ENCODE assay signal across 27 cellular contexts in the genomic region with DNA sequence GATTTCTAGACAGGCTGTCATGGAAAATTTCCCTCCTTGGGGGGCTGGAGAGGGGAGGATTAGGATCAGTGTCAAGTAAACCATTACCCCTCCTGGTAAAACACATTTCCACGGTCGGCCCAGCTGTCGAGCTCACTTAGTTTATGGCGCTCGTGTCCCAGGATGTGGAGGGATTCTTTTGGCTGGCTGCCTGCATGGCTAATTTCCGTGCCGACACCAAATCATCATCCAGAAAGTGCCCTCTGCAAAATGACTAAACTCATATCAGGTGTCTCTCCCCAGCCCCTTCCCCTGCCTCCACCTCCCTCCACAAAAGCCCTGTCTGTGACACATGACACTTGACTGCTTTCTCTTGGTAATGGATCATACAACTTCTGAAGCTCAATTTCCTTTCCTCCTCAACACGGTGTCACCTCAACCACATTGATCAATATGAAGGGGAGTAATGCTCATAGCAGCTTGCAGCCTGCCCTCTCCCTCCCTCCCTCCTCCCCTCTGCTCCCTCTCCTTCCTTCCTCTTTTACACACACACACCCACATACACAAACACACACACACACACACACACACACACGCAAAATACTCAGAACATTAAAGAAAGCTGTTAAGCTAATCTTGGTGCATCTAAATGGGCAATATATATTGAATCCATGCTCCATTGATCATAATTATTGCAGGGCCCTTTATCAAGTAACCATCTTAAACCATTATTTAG.
A peak's percentile ranks its signal among the peaks of the same experiment; 100 is the strongest.
DNase-seq lines count a peak whose midpoint lies in the region; FAIRE-seq and TF ChIP-seq lines count a peak whose summit lies in the region.
"Had no signal": no experiment of that assay in that cellular context is flagged by ENCODE, and none has a peak within 500 bp of the region (broad histone marks: within the 10 kb centered on the region; RNA-seq: fewer than 3 reads in every experiment).

No MANE protein-coding gene starts in this region.

- intact Hi-C loops in ascending aorta (cut with DNase I) (no loop called here), kidney (cut with DNase I) (no loop called here)

- H3K9me3 ChIP-seq in H1 (ENCODE audit: insufficient read depth in 2 of 2, low read depth in 1 of 2, low read length in 1 of 2) (no peaks in the 10 kb centered on the region), ascending aorta (peaks cover 0 to 3% of the 10 kb centered on the region in 2 donors), kidney (ENCODE audit: control insufficient read depth in 1 of 2, low read length in 2 of 2) (peaks cover 0 to 4% of the 10 kb centered on the region in 2 donors)
- H3K9me3 ChIP-seq: ovary, right atrium auricular region, thyroid gland had no signal

- no peak overlapping the region for H3K18ac ChIP-seq in H1 (ENCODE audit: extremely low read depth, low read length)

- H4K91ac ChIP-seq in H1 (replicated peaks; ENCODE audit: insufficient read length, low read length) = no peak overlapping the region

- H3K4me3 ChIP-seq in H1 (ENCODE audit: extremely low read depth in 1 of 4, insufficient read depth in 2 of 4, low read depth in 3 of 4, low read length in 4 of 4) = no peak overlapping the region
- no peak overlapping the region for H3K4me3 ChIP-seq in ascending aorta
- H3K4me3 ChIP-seq in kidney (ENCODE audit: low read length in 2 of 2) = no peak overlapping the region
- H3K4me3 ChIP-seq: breast epithelium, coronary artery, left lung, ovary, right atrium auricular region, thyroid gland had no signal

- H3K4ac ChIP-seq in H1 (replicated peaks; ENCODE audit: insufficient read length, low read depth, low read length) = no peak overlapping the region

- H4K5ac ChIP-seq in H1 (ENCODE audit: insufficient read length, low read depth, low read length) = no peak overlapping the region

- CTCF ChIA-PET in H1 (lab: Charles Lee; ENCODE audit: partially characterized antibody) = interaction anchor here (0.6 to 8.4 kb wide), 9 partner anchors 12 to 126 kb away, joined by 3 to 73 read pairs (median 3); no protein-coding TSS in a partner anchor

- no peaks in the 10 kb centered on the region for H3K79me2 ChIP-seq in H1 (ENCODE audit: control insufficient read depth in 1 of 2, insufficient read depth in 2 of 2, low read length in 2 of 2)

- no peak overlapping the region for H2BK5ac ChIP-seq in H1 (ENCODE audit: low read depth, low read length)

- FAIRE-seq in H1 (lab: Jason Lieb, UNC) (no peak), kidney (lab: Jason Lieb, UNC) (no peak)
- FAIRE-seq: HTR-8/SVneo had no signal

- no peak for TF ChIP-seq POLR2A in H1 (IDR thresholded peaks at IDR 0.05; ENCODE audit: control extremely low read depth in 1 of 2, low read depth in 2 of 2, low read length in 2 of 2)

- peaks cover 0 to 3% (median 0%) of the 10 kb centered on the region in 4 experiments; a peak in 1 of 7 replicates for H3K4me1 ChIP-seq in H1 (replicated peaks in 1 of 4; ENCODE audit: control insufficient read depth in 3 of 4, insufficient read depth in 4 of 4, low read length in 3 of 4)
- no peaks in the 10 kb centered on the region for H3K4me1 ChIP-seq in ascending aorta
- no peaks in the 10 kb centered on the region for H3K4me1 ChIP-seq in kidney (ENCODE audit: control insufficient read depth in 1 of 2, insufficient read depth in 1 of 2, low read depth in 1 of 2, low read length in 2 of 2)
- H3K4me1 ChIP-seq: breast epithelium, left lung, right atrium auricular region, thyroid gland had no signal

- H3K9ac ChIP-seq in H1 (replicated peaks in 1 of 4; ENCODE audit: extremely low read depth in 1 of 4, low read depth in 3 of 4, low read length in 3 of 4) (no peak overlapping the region), kidney (ENCODE audit: low read length in 2 of 2) (no peak overlapping the region)

- TF ChIP-seq CTCF in H1 (IDR thresholded peaks at IDR 0.05; ENCODE audit: control extremely low read depth in 1 of 3, insufficient read depth in 1 of 3, low read depth in 1 of 3, low read length in 3 of 3) (no peak), ascending aorta (IDR thresholded peaks at IDR 0.05) (no peak), kidney (IDR thresholded peaks at IDR 0.05; ENCODE audit: borderline replicate concordance, extremely low read depth, insufficient read depth) (no peak)

- H3K23ac ChIP-seq in H1 (ENCODE audit: insufficient read length) = no peak overlapping the region

- H3K36me3 ChIP-seq in H1 (ENCODE audit: control insufficient read depth in 2 of 4, insufficient read depth in 4 of 4, low read length in 3 of 4) (no peaks in the 10 kb centered on the region), ascending aorta (no peaks in the 10 kb centered on the region), kidney (ENCODE audit: control insufficient read depth in 1 of 2, insufficient read depth in 2 of 2, low read length in 2 of 2) (no peaks in the 10 kb centered on the region)
- H3K36me3 ChIP-seq: breast epithelium, left lung, ovary, right atrium auricular region, thyroid gland had no signal

- peak; percentile 3 for DNase-seq in CD1c-positive myeloid dendritic cell (ENCODE audit: extremely low spot score)
- DNase-seq in KBM-7 = peak; percentile 51
- DNase-seq in NCI-H2171 (lab: John Stamatoyannopoulos, UW) = peak; percentile 77
- DNase-seq in H1 (ENCODE audit: low read depth in 1 of 2, low spot score in 2 of 2) = no peak
- no peak for DNase-seq in activated CD4-positive, alpha-beta T cell treated with anti-CD3 and anti-CD28 coated beads for 48 hours
- DNase-seq in ascending aorta (ENCODE audit: low spot score in 2 of 2) = no peak
- no peak for DNase-seq in NCI-H187 (lab: John Stamatoyannopoulos, UW)
- no peak for DNase-seq in kidney
- DNase-seq: activated CD8-positive, alpha-beta T cell treated with anti-CD3 and anti-CD28 coated beads for 36 hours; activated naive CD4-positive, alpha-beta T cell; activated T-cell treated with anti-CD3 and anti-CD28 coated beads, Interleukin-2, amount 50 U/mL, for 1 hour; CD8-positive, alpha-beta T cell; DND-41; Karpas-422; left lung; naive thymus-derived CD8-positive, alpha-beta T cell; NCI-H187 treated with DMSO at 0.1 percent for 48 hours; NCI-H446; ovary; stimulated activated CD4-positive, alpha-beta T cell treated with anti-CD3 and anti-CD28 coated beads, Interleukin-12 subunit alpha, Interleukin-12 subunit beta, amount 100 ng/mL, for 4 hours; stimulated activated CD4-positive, alpha-beta T cell treated with anti-CD3 and anti-CD28 coated beads, Interleukin-4, amount 100 ng/mL, for 4 hours; stimulated activated naive CD8-positive, alpha-beta T cell treated with anti-CD3 and anti-CD28 coated beads, Interleukin-15, Interleukin-2, amounts not matched to agents 100 U/mL and 50 U/mL, for 24 hours; thyroid gland had no signal

- H3K56ac ChIP-seq in H1 (replicated peaks; ENCODE audit: insufficient read length, low read depth, low read length) = no peak overlapping the region

- H2AK5ac ChIP-seq in H1 (ENCODE audit: low read depth, low read length) = no peak overlapping the region

- no peaks in the 10 kb centered on the region for H4K20me1 ChIP-seq in H1 (replicated peaks in 1 of 2; ENCODE audit: control insufficient read depth in 1 of 2, insufficient read depth in 2 of 2, low read length in 2 of 2)

- H2BK12ac ChIP-seq in H1 (ENCODE audit: low read depth, low read length) = no peak overlapping the region

- POLR2A ChIA-PET in H1 (lab: Charles Lee; ENCODE audit: partially characterized antibody) = no interaction called here

- H4K8ac ChIP-seq in H1 (ENCODE audit: extremely low read depth, insufficient read depth, low read length) = no peak overlapping the region

- H3K27me3 ChIP-seq in H1 (replicated peaks in 1 of 4; ENCODE audit: control insufficient read depth in 3 of 4, extremely low read depth in 1 of 4, insufficient read depth in 3 of 4, low read length in 3 of 4) (no peaks in the 10 kb centered on the region), ascending aorta (no peaks in the 10 kb centered on the region)
- H3K27me3 ChIP-seq: ovary, right atrium auricular region, thyroid gland had no signal

- no peak overlapping the region for H3K4me2 ChIP-seq in H1 (ENCODE audit: insufficient read depth in 1 of 2, low read depth in 2 of 2, low read length in 2 of 2)

- no peak overlapping the region for H3K14ac ChIP-seq in H1 (ENCODE audit: insufficient read length)

- TF ChIP-seq RAD21 in H1 (IDR thresholded peaks at IDR 0.05 in 1 of 2, conservative IDR thresholded peaks at IDR 0.05 in 1 of 2; ENCODE audit: low read depth in 2 of 2, low read length in 2 of 2) = no peak

- 90% methylated on average over 9 of the region's 9 CpGs; no CpG with 5 or more reads in 1 of the 2 experiments for WGBS in H1 (ENCODE audit: extremely low coverage in 1 of 2, insufficient coverage in 1 of 2, insufficient read length in 1 of 2, insufficient replicate concordance in 2 of 2, low coverage in 1 of 2, low lambda C conversion rate in 2 of 2, missing lambda C conversion rate in 1 of 2), 2 experiments

- in situ Hi-C loops in KBM-7 (cut with MboI; ENCODE audit: low pct_unique_long_range_greater_than_20kb, low sequenced_read_pairs) = no loop called here

- H2BK20ac ChIP-seq in H1 (ENCODE audit: low read length) = no peak overlapping the region

- H3K79me1 ChIP-seq in H1 (ENCODE audit: low read depth, low read length) = no peaks in the 10 kb centered on the region

- 0 out of 2 replicates have a peak overlapping the region, but pooled peaks have one; percentile 5 for H2BK15ac ChIP-seq in H1 (ENCODE audit: low read length)

- no peak overlapping the region for H2AFZ ChIP-seq in H1 (ENCODE audit: low read length)

- H3K27ac ChIP-seq in H1 (ENCODE audit: low read depth, low read length) (no peak overlapping the region), ascending aorta (no peak overlapping the region), kidney (ENCODE audit: low read depth in 2 of 2, low read length in 2 of 2) (no peak overlapping the region)
- H3K27ac ChIP-seq: breast epithelium, coronary artery, left lung, ovary, right atrium auricular region, thyroid gland had no signal

- no peak for TF ChIP-seq EP300 in H1 (IDR thresholded peaks at IDR 0.05; ENCODE audit: borderline replicate concordance in 1 of 2, low read depth in 2 of 2, low read length in 2 of 2)

- H2BK120ac ChIP-seq in H1 (replicated peaks; ENCODE audit: low read depth, low read length) = no peak overlapping the region

- peaks cover 2% of the 10 kb centered on the region; the same call in 1 of the 2 replicates for H3K23me2 ChIP-seq in H1 (ENCODE audit: low read depth, low read length)

TF ChIP-seq in H1, 55 proteins besides CTCF, POLR2A, EP300 and RAD21:
- no peak for TF ChIP-seq SP2 (IDR thresholded peaks at IDR 0.05; ENCODE audit: low read length)
- TF ChIP-seq TCF12 (IDR thresholded peaks at IDR 0.05; ENCODE audit: low read depth, low read length) = no peak
TF ChIP-seq in H1: peak in this region for 0.

Comparison
In these comparisons a context has a peak if more than half of its experiments do, and no peak if none do; other contexts are left out.
1. DNase-seq: peak in CD1c-positive myeloid dendritic cell (single experiment), KBM-7 (single experiment) and NCI-H2171 (single experiment); none in H1 (0 of 2), activated CD4-positive, alpha-beta T cell treated with anti-CD3 and anti-CD28 coated beads for 48 hours (single experiment), ascending aorta (0 of 2), NCI-H187 (0 of 2) and kidney (single experiment).